Comparison of ENCODE assay signal across 23 cellular contexts in the genomic region with DNA sequence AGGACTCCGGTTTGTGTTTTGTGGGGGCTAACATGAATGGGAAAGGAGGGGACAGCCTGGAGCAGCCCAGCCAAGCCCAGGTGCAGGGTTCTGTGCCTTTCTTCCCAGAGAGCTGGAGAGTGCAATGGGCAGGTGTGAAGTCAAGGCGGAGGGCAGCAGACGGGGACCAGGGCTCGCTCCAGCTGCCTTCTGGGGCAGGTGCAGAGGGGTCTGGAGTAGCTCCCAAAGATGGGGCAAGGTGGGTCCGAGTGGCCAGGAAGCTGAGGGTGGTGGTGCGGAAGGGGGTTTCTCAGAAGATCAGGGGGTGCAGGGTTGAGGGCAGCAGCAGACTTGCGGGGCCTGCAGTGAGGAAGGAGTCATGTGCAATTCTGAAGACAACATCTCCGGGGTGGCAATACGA.
DNase-seq lines count a peak whose midpoint lies in the region; ATAC-seq, FAIRE-seq and TF ChIP-seq lines count a peak whose summit lies in the region.
"Had no signal": no experiment of that assay in that cellular context is flagged by ENCODE, and none has a peak within 500 bp of the region (broad histone marks: within the 10 kb centered on the region; RNA-seq: fewer than 3 reads in every experiment).

No MANE protein-coding gene starts in this region.

- 91% methylated on average over 5 of the region's 9 CpGs; no CpG with 5 or more reads in 1 of the 2 experiments for WGBS in H1 (ENCODE audit: extremely low coverage in 1 of 2, insufficient coverage in 1 of 2, insufficient read length in 1 of 2, insufficient replicate concordance in 2 of 2, low coverage in 1 of 2, low lambda C conversion rate in 2 of 2, missing lambda C conversion rate in 1 of 2), 2 experiments

- POLR2A ChIA-PET in CD8-positive, alpha-beta T cell (lab: Charles Lee): no interaction called here
- POLR2A ChIA-PET in H1 (lab: Charles Lee; ENCODE audit: partially characterized antibody): interaction anchor here (1.2 kb wide), 1 partner anchor 152 kb away, joined by 3 read pairs; no protein-coding TSS in a partner anchor

- H2BK5ac ChIP-seq in H1 (ENCODE audit: low read depth, low read length): no peak overlapping the region

- no peak overlapping the region for H4K5ac ChIP-seq in H1 (ENCODE audit: insufficient read length, low read depth, low read length)

- H2AFZ ChIP-seq in H1 (ENCODE audit: low read length) (no peak overlapping the region), neural progenitor cell (replicated peaks) (no peak overlapping the region)
- H2AFZ ChIP-seq: GM23248 had no signal

- H3K36me3 ChIP-seq in CD8-positive, alpha-beta T cell (ENCODE audit: insufficient read depth, low read length): peaks cover 17% of the 10 kb centered on the region
- H3K36me3 ChIP-seq in H1 (ENCODE audit: control insufficient read depth in 2 of 4, insufficient read depth in 4 of 4, low read length in 3 of 4): no peaks in the 10 kb centered on the region
- no peaks in the 10 kb centered on the region for H3K36me3 ChIP-seq in neural progenitor cell

- no peak overlapping the region for H2AK5ac ChIP-seq in H1 (ENCODE audit: low read depth, low read length)

- H3K27me3 Mint-ChIP-seq in activated CD8-positive, alpha-beta memory T cell treated with anti-CD3 and anti-CD28 coated beads, Interleukin-2, amount 10 ng/mL, durations not matched to agents 7 days and 5 days: peaks cover 3% of the 10 kb centered on the region
- no peaks in the 10 kb centered on the region for H3K27me3 Mint-ChIP-seq in CD8-positive, alpha-beta T cell (ENCODE audit: low read depth)
- peaks cover 4% of the 10 kb centered on the region for H3K27me3 Mint-ChIP-seq in neural progenitor cell (ENCODE audit: insufficient read depth, low read depth)
- H3K27me3 Mint-ChIP-seq: CD4-positive, alpha-beta T cell had no signal

- no peak overlapping the region for H3K23ac ChIP-seq in H1 (ENCODE audit: insufficient read length)

- no peak overlapping the region for H3K27ac ChIP-seq in CD8-positive, alpha-beta T cell (ENCODE audit: low read depth, low read length)
- no peak overlapping the region for H3K27ac ChIP-seq in H1 (ENCODE audit: low read depth, low read length)
- no peak overlapping the region for H3K27ac ChIP-seq in neural progenitor cell
- H3K27ac ChIP-seq: 22Rv1, A549, C4-2B, GM23248 had no signal

- peaks cover 4% of the 10 kb centered on the region; the same call in 1 of the 2 replicates for H3K79me1 ChIP-seq in H1 (ENCODE audit: low read depth, low read length)

- no peak overlapping the region for H3K4me3 Mint-ChIP-seq in activated CD8-positive, alpha-beta memory T cell treated with anti-CD3 and anti-CD28 coated beads, Interleukin-2, amount 10 ng/mL, durations not matched to agents 7 days and 5 days
- no peak overlapping the region for H3K4me3 Mint-ChIP-seq in CD8-positive, alpha-beta T cell
- peak overlapping the region; percentile 18 for H3K4me3 Mint-ChIP-seq in neural progenitor cell
- H3K4me3 Mint-ChIP-seq: CD4-positive, alpha-beta T cell had no signal

- no peak for FAIRE-seq in H1 (lab: Jason Lieb, UNC)
- FAIRE-seq: A549, GM12891, GM19239, H54 had no signal

- ATAC-seq in activated CD8-positive, alpha-beta memory T cell treated with anti-CD3 and anti-CD28 coated beads, Interleukin-2, amount 10 ng/mL, durations not matched to agents 7 days and 5 days: no peak
- no peak for ATAC-seq in CD8-positive, alpha-beta T cell
- no peak for ATAC-seq in GM21360 (IDR thresholded peaks at IDR 0.05; ENCODE audit: unreplicated experiment)
- ATAC-seq: A549 had no signal

- H3K4ac ChIP-seq in H1 (replicated peaks; ENCODE audit: insufficient read length, low read depth, low read length): no peak overlapping the region

- no peak overlapping the region for H2BK20ac ChIP-seq in H1 (ENCODE audit: low read length)

- no peak for DNase-seq in activated CD8-positive, alpha-beta memory T cell treated with anti-CD3 and anti-CD28 coated beads, Interleukin-2, amount 10 ng/mL, durations not matched to agents 7 days and 5 days
- DNase-seq in activated CD8-positive, alpha-beta memory T cell treated with anti-CD3 and anti-CD28 coated beads, Interleukin-2, amount 50 U/mL, for 4 hours: no peak
- DNase-seq in CD8-positive, alpha-beta T cell: peak in 1 of 7 experiments; percentile 2
- DNase-seq in H1 (ENCODE audit: low read depth in 1 of 2, low spot score in 2 of 2) (no peak), neural progenitor cell (ENCODE audit: low spot score) (no peak), D341Med (ENCODE audit: low spot score) (no peak), GDM1 (lab: John Stamatoyannopoulos, UW) (no peak)
- DNase-seq: AML-193; Calu3; CD4-positive, alpha-beta T cell; DMS 273 treated with DMSO at 0.1 percent for 48 hours; DMS53; DND-41; EL; GM23248; HCEC 1CT had no signal

- H4K91ac ChIP-seq in H1 (replicated peaks; ENCODE audit: insufficient read length, low read length): no peak overlapping the region

- H3K9ac ChIP-seq in H1 (replicated peaks in 1 of 4; ENCODE audit: extremely low read depth in 1 of 4, low read depth in 3 of 4, low read length in 3 of 4) (no peak overlapping the region), neural progenitor cell (no peak overlapping the region)
- H3K9ac ChIP-seq: GM23248 had no signal

- H3K9me3 Mint-ChIP-seq in activated CD8-positive, alpha-beta memory T cell treated with anti-CD3 and anti-CD28 coated beads, Interleukin-2, amount 10 ng/mL, durations not matched to agents 7 days and 5 days (ENCODE audit: low read depth): no peaks in the 10 kb centered on the region
- H3K9me3 Mint-ChIP-seq in CD8-positive, alpha-beta T cell: no peaks in the 10 kb centered on the region
- H3K9me3 Mint-ChIP-seq in neural progenitor cell: no peaks in the 10 kb centered on the region
- H3K9me3 Mint-ChIP-seq: CD4-positive, alpha-beta T cell had no signal

- intact Hi-C loops in CD8-positive, alpha-beta T cell (cut with DNase I, micrococcal nuclease): loop anchor here in 1 of 2 experiments (1.0 kb wide), 1 partner anchor 27 kb away; no protein-coding TSS in a partner anchor

- H2BK15ac ChIP-seq in H1 (ENCODE audit: low read length): no peak overlapping the region

- peaks cover 6% of the 10 kb centered on the region for H3F3A ChIP-seq in neural progenitor cell (ENCODE audit: low read depth)

- H3K56ac ChIP-seq in H1 (replicated peaks; ENCODE audit: insufficient read length, low read depth, low read length): no peak overlapping the region

- no peaks in the 10 kb centered on the region for H3K79me2 ChIP-seq in H1 (ENCODE audit: control insufficient read depth in 1 of 2, insufficient read depth in 2 of 2, low read length in 2 of 2)
- H3K79me2 ChIP-seq in neural progenitor cell (ENCODE audit: low read depth): no peaks in the 10 kb centered on the region

- no peak for TF ChIP-seq POLR2A in H1 (IDR thresholded peaks at IDR 0.05; ENCODE audit: control extremely low read depth in 1 of 2, low read depth in 2 of 2, low read length in 2 of 2)

- H4K20me1 ChIP-seq in H1 (replicated peaks in 1 of 2; ENCODE audit: control insufficient read depth in 1 of 2, insufficient read depth in 2 of 2, low read length in 2 of 2) (peaks cover 0 to 4% of the 10 kb centered on the region in 2 experiments), neural progenitor cell (ENCODE audit: low read depth) (no peaks in the 10 kb centered on the region)

- no peak overlapping the region for H3K4me3 ChIP-seq in CD8-positive, alpha-beta T cell (ENCODE audit: low read depth, low read length)
- H3K4me3 ChIP-seq in H1 (ENCODE audit: extremely low read depth in 1 of 4, insufficient read depth in 2 of 4, low read depth in 3 of 4, low read length in 4 of 4): no peak overlapping the region
- H3K4me3 ChIP-seq in neural progenitor cell: no peak overlapping the region
- H3K4me3 ChIP-seq: A549, GM23248 had no signal

- H3K27me3 ChIP-seq in CD8-positive, alpha-beta T cell (ENCODE audit: insufficient read depth, low read length): no peaks in the 10 kb centered on the region
- H3K27me3 ChIP-seq in H1 (replicated peaks in 1 of 4; ENCODE audit: control insufficient read depth in 3 of 4, extremely low read depth in 1 of 4, insufficient read depth in 3 of 4, low read length in 3 of 4) (no peaks in the 10 kb centered on the region), neural progenitor cell (no peaks in the 10 kb centered on the region)

- 0 out of 2 replicates have a peak overlapping the region, but pooled peaks have one; percentile 51 for H4K8ac ChIP-seq in H1 (ENCODE audit: extremely low read depth, insufficient read depth, low read length)

- H3K4me2 ChIP-seq in H1 (ENCODE audit: insufficient read depth in 1 of 2, low read depth in 2 of 2, low read length in 2 of 2): no peak overlapping the region
- no peak overlapping the region for H3K4me2 ChIP-seq in neural progenitor cell
- H3K4me2 ChIP-seq: A549 had no signal

- H3K9me3 ChIP-seq in CD8-positive, alpha-beta T cell (ENCODE audit: low read length): no peaks in the 10 kb centered on the region
- H3K9me3 ChIP-seq in H1 (ENCODE audit: insufficient read depth in 2 of 2, low read depth in 1 of 2, low read length in 1 of 2) (no peaks in the 10 kb centered on the region), neural progenitor cell (ENCODE audit: low read depth) (no peaks in the 10 kb centered on the region)
- H3K9me3 ChIP-seq: A549 had no signal

- H3K27ac Mint-ChIP-seq in activated CD8-positive, alpha-beta memory T cell treated with anti-CD3 and anti-CD28 coated beads, Interleukin-2, amount 10 ng/mL, durations not matched to agents 7 days and 5 days: peak overlapping the region; percentile 18
- peak overlapping the region; percentile 73 for H3K27ac Mint-ChIP-seq in CD8-positive, alpha-beta T cell
- peak overlapping the region; percentile 50 for H3K27ac Mint-ChIP-seq in neural progenitor cell
- H3K27ac Mint-ChIP-seq: CD4-positive, alpha-beta T cell had no signal

- H3K4me1 Mint-ChIP-seq in activated CD8-positive, alpha-beta memory T cell treated with anti-CD3 and anti-CD28 coated beads, Interleukin-2, amount 10 ng/mL, durations not matched to agents 7 days and 5 days: no peaks in the 10 kb centered on the region
- H3K4me1 Mint-ChIP-seq in CD8-positive, alpha-beta T cell (ENCODE audit: low read depth): peaks cover 15% of the 10 kb centered on the region
- peaks cover 26% of the 10 kb centered on the region for H3K4me1 Mint-ChIP-seq in neural progenitor cell

- no peak for TF ChIP-seq EP300 in H1 (IDR thresholded peaks at IDR 0.05; ENCODE audit: borderline replicate concordance in 1 of 2, low read depth in 2 of 2, low read length in 2 of 2)

- TF ChIP-seq RAD21 in H1 (IDR thresholded peaks at IDR 0.05 in 1 of 2, conservative IDR thresholded peaks at IDR 0.05 in 1 of 2; ENCODE audit: low read depth in 2 of 2, low read length in 2 of 2): no peak

- no peaks in the 10 kb centered on the region for H3K36me3 Mint-ChIP-seq in activated CD8-positive, alpha-beta memory T cell treated with anti-CD3 and anti-CD28 coated beads, Interleukin-2, amount 10 ng/mL, durations not matched to agents 7 days and 5 days
- peaks cover 44% of the 10 kb centered on the region for H3K36me3 Mint-ChIP-seq in CD8-positive, alpha-beta T cell
- H3K36me3 Mint-ChIP-seq in neural progenitor cell: peaks cover 8% of the 10 kb centered on the region

- H3K18ac ChIP-seq in H1 (ENCODE audit: extremely low read depth, low read length): no peak overlapping the region

- no peak for TF ChIP-seq CTCF in CD8-positive, alpha-beta T cell (IDR thresholded peaks at IDR 0.05)
- no peak for TF ChIP-seq CTCF in H1 (IDR thresholded peaks at IDR 0.05; ENCODE audit: control extremely low read depth in 1 of 3, insufficient read depth in 1 of 3, low read depth in 1 of 3, low read length in 3 of 3)
- TF ChIP-seq CTCF in neural progenitor cell (IDR thresholded peaks at IDR 0.05): no peak

- H3K23me2 ChIP-seq in H1 (ENCODE audit: low read depth, low read length): peaks cover 9% of the 10 kb centered on the region; the same call in 1 of the 2 replicates

- peaks cover 10% of the 10 kb centered on the region for H3K4me1 ChIP-seq in CD8-positive, alpha-beta T cell (ENCODE audit: insufficient read depth, low read length)
- H3K4me1 ChIP-seq in H1 (replicated peaks in 1 of 4; ENCODE audit: control insufficient read depth in 3 of 4, insufficient read depth in 4 of 4, low read length in 3 of 4) (peaks cover 0 to 18% (median 11%) of the 10 kb centered on the region in 4 experiments; a peak in 5 of 7 replicates), neural progenitor cell (peaks cover 14% of the 10 kb centered on the region)
- H3K4me1 ChIP-seq: A549 had no signal

- H2BK120ac ChIP-seq in H1 (replicated peaks; ENCODE audit: low read depth, low read length): no peak overlapping the region

- CTCF ChIA-PET in activated CD8-positive, alpha-beta memory T cell treated with anti-CD3 and anti-CD28 coated beads, Interleukin-2, amount 10 ng/mL, durations not matched to agents 7 days and 5 days (lab: Charles Lee): no interaction called here
- CTCF ChIA-PET in CD8-positive, alpha-beta T cell (lab: Charles Lee): interaction anchor here (2.6 kb wide), 1 partner anchor 9 kb away, joined by 9 read pairs; no protein-coding TSS in a partner anchor
- CTCF ChIA-PET in H1 (lab: Charles Lee; ENCODE audit: partially characterized antibody): interaction anchor here (1.0 to 4.3 kb wide), 6 partner anchors 9 to 21 kb away, joined by 3 to 20 read pairs (median 6); no protein-coding TSS in a partner anchor

- no peak overlapping the region for H2BK12ac ChIP-seq in H1 (ENCODE audit: low read depth, low read length)

- no peak overlapping the region for H3K14ac ChIP-seq in H1 (ENCODE audit: insufficient read length)

Comparison
In these comparisons a context has a peak if more than half of its experiments do, and no peak if none do; other contexts are left out.
1. H3K27ac Mint-ChIP-seq: peak in every context shown above with its lines; median percentile 73 in CD8-positive, alpha-beta T cell; 50 in neural progenitor cell; 18 in activated CD8-positive, alpha-beta memory T cell treated with anti-CD3 and anti-CD28 coated beads, Interleukin-2, amount 10 ng/mL, durations not matched to agents 7 days and 5 days.